Comparison of ENCODE assay signal across 22 cellular contexts in genomic region chr5:136420168-136420916, GRCh38. TPM values are rescaled to one million over a fixed set of nuclear protein-coding genes. Genes with fewer than 3 reads are reported as not detected.
DNase-seq lines count a peak whose midpoint lies in the region; ATAC-seq and TF ChIP-seq lines count a peak whose summit lies in the region.
"Had no signal": no experiment of that assay in that cellular context is flagged by ENCODE, and none has a peak within 500 bp of the region (broad histone marks: within the 10 kb centered on the region; RNA-seq: fewer than 3 reads in every experiment).

No MANE protein-coding gene starts in this region.

- WGBS in esophagus muscularis mucosa, result 53% methylated on average over 4 of the region's 5 CpGs

- ATAC-seq in HG03039 (IDR thresholded peaks at IDR 0.05; ENCODE audit: unreplicated experiment), result no peak
- ATAC-seq in stimulated activated naive CD8-positive, alpha-beta T cell treated with anti-CD3 and anti-CD28 coated beads, Interleukin-15, amount 100 ng/mL, for 72 hours, result no peak
- ATAC-seq: foreskin keratinocyte, right lobe of liver had no signal

- H3K9me3 Mint-ChIP-seq in stimulated activated naive CD8-positive, alpha-beta T cell treated with anti-CD3 and anti-CD28 coated beads, Interleukin-15, amount 100 ng/mL, for 72 hours, result peaks cover 5 to 11% of the 10 kb centered on the region in 2 donors

- H3K4me3 Mint-ChIP-seq in stimulated activated naive CD8-positive, alpha-beta T cell treated with anti-CD3 and anti-CD28 coated beads, Interleukin-15, amount 100 ng/mL, for 72 hours, result no peak overlapping the region
- H3K4me3 Mint-ChIP-seq: CD4-positive, CD25-positive, alpha-beta regulatory T cell had no signal

- peak; percentile 36 for DNase-seq in DMS79 (lab: John Stamatoyannopoulos, UW)
- DNase-seq in NCI-H1417 (lab: John Stamatoyannopoulos, UW), result peak; percentile 65 to 93 (median 68)
- DNase-seq in NCI-H345 (lab: John Stamatoyannopoulos, UW), result peak; percentile 97
- DNase-seq in esophagus muscularis mucosa (ENCODE audit: extremely low spot score), result peak; percentile 72
- DNase-seq in activated CD4-positive, CD25-positive, alpha-beta regulatory T cell (lab: John Stamatoyannopoulos, UW), result no peak
- DNase-seq in stimulated activated naive CD8-positive, alpha-beta T cell treated with anti-CD3 and anti-CD28 coated beads, Interleukin-15, amount 100 ng/mL, for 72 hours, result no peak
- no peak for DNase-seq in 8988T
- DNase-seq: activated CD4-positive, alpha-beta T cell treated with anti-CD3 and anti-CD28 coated beads, Interleukin-2, amount 50 U/mL, for 1 hour; CD4-positive, CD25-positive, alpha-beta regulatory T cell; foreskin keratinocyte; islet precursor cell; NCI-H1694; right lobe of liver; stimulated activated CD4-positive, alpha-beta T cell treated with anti-CD3 and anti-CD28 coated beads, Interleukin-15, amount 100 ng/mL, for 24 hours; SW 1271 had no signal

- no peak overlapping the region for H3K27ac Mint-ChIP-seq in stimulated activated naive CD8-positive, alpha-beta T cell treated with anti-CD3 and anti-CD28 coated beads, Interleukin-15, amount 100 ng/mL, for 72 hours
- H3K27ac Mint-ChIP-seq: CD4-positive, CD25-positive, alpha-beta regulatory T cell had no signal

- H3K27ac ChIP-seq in esophagus muscularis mucosa (replicated peaks in 1 of 4), result no peak overlapping the region
- H3K27ac ChIP-seq: cardiac muscle cell, epithelial cell of prostate, foreskin keratinocyte, hepatocyte, right lobe of liver had no signal

- no peak for TF ChIP-seq EP300 in esophagus muscularis mucosa (IDR thresholded peaks at IDR 0.05)

- peaks cover 0 to 15% (median 0%) of the 10 kb centered on the region in 4 donors for H3K27me3 ChIP-seq in esophagus muscularis mucosa
- H3K27me3 ChIP-seq: cardiac muscle cell, foreskin keratinocyte, hepatocyte, right lobe of liver had no signal

- intact Hi-C loops in esophagus muscularis mucosa (cut with DNase I), result no loop called here

- TF ChIP-seq CTCF in esophagus muscularis mucosa (IDR thresholded peaks at IDR 0.05), result no peak

- H3K9me3 ChIP-seq in esophagus muscularis mucosa, result no peaks in the 10 kb centered on the region
- H3K9me3 ChIP-seq: right lobe of liver had no signal

- no peak overlapping the region for H3K4me3 ChIP-seq in esophagus muscularis mucosa
- H3K4me3 ChIP-seq: cardiac muscle cell, hepatocyte, right lobe of liver had no signal

- H3K4me1 ChIP-seq in esophagus muscularis mucosa, result no peaks in the 10 kb centered on the region
- H3K4me1 ChIP-seq: foreskin keratinocyte, right lobe of liver had no signal

- H3K4me1 Mint-ChIP-seq in stimulated activated naive CD8-positive, alpha-beta T cell treated with anti-CD3 and anti-CD28 coated beads, Interleukin-15, amount 100 ng/mL, for 72 hours, result no peaks in the 10 kb centered on the region
- H3K4me1 Mint-ChIP-seq: CD4-positive, CD25-positive, alpha-beta regulatory T cell had no signal

- H3K27me3 Mint-ChIP-seq in stimulated activated naive CD8-positive, alpha-beta T cell treated with anti-CD3 and anti-CD28 coated beads, Interleukin-15, amount 100 ng/mL, for 72 hours, result no peaks in the 10 kb centered on the region
- H3K27me3 Mint-ChIP-seq: CD4-positive, CD25-positive, alpha-beta regulatory T cell had no signal

- TF ChIP-seq POLR2A in esophagus muscularis mucosa (IDR thresholded peaks at IDR 0.05; ENCODE audit: low read depth), result no peak

- H3K36me3 ChIP-seq in esophagus muscularis mucosa, result no peaks in the 10 kb centered on the region
- H3K36me3 ChIP-seq: cardiac muscle cell, right lobe of liver had no signal

RNA-seq across cellular contexts. Expression of gene TRPC7, which starts 55.0 kb away (rescaled TPM):
- total RNA-seq in esophagus muscularis mucosa, result under 1 TPM in 1 of 4 donors, not detected in 3; 0.29 TPM
- total RNA-seq: cardiac muscle cell; CD4-positive, CD25-positive, alpha-beta regulatory T cell; dermis microvascular lymphatic vessel endothelial cell; foreskin keratinocyte; lung microvascular endothelial cell; osteoblast; right lobe of liver had no signal

Comparison
In these comparisons a context has a peak if more than half of its experiments do, and no peak if none do; other contexts are left out.
1. DNase-seq: peak in DMS79 (single experiment), NCI-H1417 (3 of 3), NCI-H345 (single experiment) and esophagus muscularis mucosa (single experiment); none in activated CD4-positive, CD25-positive, alpha-beta regulatory T cell (0 of 4), stimulated activated naive CD8-positive, alpha-beta T cell treated with anti-CD3 and anti-CD28 coated beads, Interleukin-15, amount 100 ng/mL, for 72 hours (0 of 2) and 8988T (single experiment).